Comparison of ENCODE assay signal across 38 cellular contexts in the genomic region with DNA sequence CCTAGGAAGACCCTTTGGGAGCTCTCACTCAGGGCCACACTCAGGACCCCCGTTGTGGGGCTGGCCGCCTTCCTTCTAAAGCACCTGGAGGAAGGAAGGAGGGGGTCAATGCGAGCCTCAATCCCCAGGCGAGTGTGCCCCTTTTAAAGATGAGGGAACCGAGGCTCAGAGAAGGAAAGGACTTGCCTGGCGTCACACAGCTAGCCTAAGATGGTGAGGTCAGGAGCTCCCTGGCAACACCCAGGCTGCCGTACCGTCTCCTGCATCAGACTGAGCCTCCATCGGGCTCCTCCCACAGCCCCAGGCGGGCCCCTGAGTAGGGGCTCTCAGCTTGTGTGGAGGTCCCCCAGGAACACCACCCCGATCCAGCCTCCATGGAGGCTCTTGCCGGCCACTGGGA. TPM values are rescaled to one million over a fixed set of nuclear protein-coding genes. Genes with fewer than 3 reads are reported as not detected.
DNase-seq lines count a peak whose midpoint lies in the region; ATAC-seq and TF ChIP-seq lines count a peak whose summit lies in the region.
"Had no signal": no experiment of that assay in that cellular context is flagged by ENCODE, and none has a peak within 500 bp of the region (broad histone marks: within the 10 kb centered on the region; RNA-seq: fewer than 3 reads in every experiment).

No MANE protein-coding gene starts in this region.

- H3K4me1 ChIP-seq in left ventricle myocardium inferior (peaks cover 8% of the 10 kb centered on the region), OCI-LY3 (ENCODE audit: low read length) (peaks cover 59% of the 10 kb centered on the region), iPS-20b (ENCODE audit: insufficient read depth, low read length) (peaks cover 14% of the 10 kb centered on the region), skeletal muscle satellite cell (ENCODE audit: control insufficient read depth, insufficient read depth, low read length) (peaks cover 7% of the 10 kb centered on the region)
- H3K4me1 ChIP-seq in CD8-positive, alpha-beta memory T cell (ENCODE audit: insufficient read depth, low read length): no peaks in the 10 kb centered on the region
- H3K4me1 ChIP-seq: uterus had no signal

- no peak overlapping the region for H3K27ac Mint-ChIP-seq in activated CD8-positive, alpha-beta T cell treated with anti-CD3 and anti-CD28 coated beads, Interleukin-2, amount 10 ng/mL, durations not matched to agents 7 days and 5 days
- H3K27ac Mint-ChIP-seq in CD8-positive, alpha-beta memory T cell: no peak overlapping the region
- H3K27ac Mint-ChIP-seq: activated CD8-positive, alpha-beta memory T cell treated with anti-CD3 and anti-CD28 coated beads, Interleukin-2, amount 10 ng/mL, durations not matched to agents 7 days and 5 days; activated naive CD8-positive, alpha-beta T cell treated with anti-CD3 and anti-CD28 coated beads, Interleukin-2, amount 10 ng/mL, durations not matched to agents 7 days and 5 days; effector memory CD8-positive, alpha-beta T cell; H9; IgD-negative memory B cell; T-helper 1 cell treated with Interleukin-12 subunit alpha and Interleukin-12 subunit beta and Interleukin-4 antibody, amounts not matched to agents 30 μg/mL and 1 μg/mL, for 36 hours had no signal

- H3K27ac ChIP-seq in left ventricle myocardium inferior (replicated peaks) (no peak overlapping the region), OCI-LY3 (ENCODE audit: low read length) (peak overlapping the region; percentile 21; the same call in 1 of the 2 replicates), iPS-20b (ENCODE audit: low read length) (no peak overlapping the region)
- H3K27ac ChIP-seq in CD8-positive, alpha-beta memory T cell (ENCODE audit: low read depth, low read length): no peak overlapping the region
- H3K27ac ChIP-seq: neutrophil, RWPE1, SK-N-MC, stomach, thyroid gland, uterus had no signal

- H3K4me3 Mint-ChIP-seq in activated CD8-positive, alpha-beta T cell treated with anti-CD3 and anti-CD28 coated beads, Interleukin-2, amount 10 ng/mL, durations not matched to agents 7 days and 5 days: no peak overlapping the region
- H3K4me3 Mint-ChIP-seq in CD8-positive, alpha-beta memory T cell: no peak overlapping the region
- H3K4me3 Mint-ChIP-seq: activated CD8-positive, alpha-beta memory T cell treated with anti-CD3 and anti-CD28 coated beads, Interleukin-2, amount 10 ng/mL, durations not matched to agents 7 days and 5 days; activated naive CD8-positive, alpha-beta T cell treated with anti-CD3 and anti-CD28 coated beads, Interleukin-2, amount 10 ng/mL, durations not matched to agents 7 days and 5 days; activated T-cell treated with anti-CD3 and anti-CD28 coated beads, Interleukin-2, amount 50 U/mL, for 4 hours; effector memory CD8-positive, alpha-beta T cell; H9; IgD-negative memory B cell; T-helper 1 cell treated with Interleukin-12 subunit alpha and Interleukin-12 subunit beta and Interleukin-4 antibody, amounts not matched to agents 30 μg/mL and 1 μg/mL, for 36 hours had no signal

- H3K9me3 ChIP-seq in left ventricle myocardium inferior (replicated peaks) (no peaks in the 10 kb centered on the region), OCI-LY3 (ENCODE audit: insufficient read depth, low read length) (no peaks in the 10 kb centered on the region), iPS-20b (ENCODE audit: insufficient read depth, low read depth, low read length) (no peaks in the 10 kb centered on the region), skeletal muscle satellite cell (replicated peaks; ENCODE audit: low read length) (no peaks in the 10 kb centered on the region)
- no peaks in the 10 kb centered on the region for H3K9me3 ChIP-seq in CD8-positive, alpha-beta memory T cell (ENCODE audit: low read length)
- H3K9me3 ChIP-seq: neutrophil, stomach, thyroid gland, uterus had no signal

- H3K27me3 ChIP-seq in left ventricle myocardium inferior (ENCODE audit: low read depth) (peaks cover 38% of the 10 kb centered on the region), OCI-LY3 (ENCODE audit: low read depth, low read length) (no peaks in the 10 kb centered on the region), iPS-20b (ENCODE audit: insufficient read depth, low read length) (peaks cover 32% of the 10 kb centered on the region), skeletal muscle satellite cell (ENCODE audit: control insufficient read depth, insufficient read depth, low read length) (peaks cover 24% of the 10 kb centered on the region)
- no peaks in the 10 kb centered on the region for H3K27me3 ChIP-seq in CD8-positive, alpha-beta memory T cell (ENCODE audit: insufficient read depth, low read length, poor library complexity, severe bottlenecking)
- H3K27me3 ChIP-seq: thyroid gland, uterus had no signal

- H4K20me1 ChIP-seq in OCI-LY3 (ENCODE audit: insufficient read depth, low read length): no peaks in the 10 kb centered on the region

- no peak for DNase-seq in left ventricle myocardium inferior
- DNase-seq in Right ventricle myocardium inferior (ENCODE audit: missing footprints): no peak
- DNase-seq in activated CD8-positive, alpha-beta T cell treated with anti-CD3 and anti-CD28 coated beads, Interleukin-2, amount 10 ng/mL, durations not matched to agents 7 days and 5 days: no peak
- DNase-seq in CD8-positive, alpha-beta memory T cell: no peak
- DNase-seq in NCI-H1105 (lab: John Stamatoyannopoulos, UW): no peak
- DNase-seq: 8988T; activated CD8-positive, alpha-beta memory T cell treated with anti-CD3 and anti-CD28 coated beads, Interleukin-2, amount 10 ng/mL, durations not matched to agents 7 days and 5 days; activated gamma-delta T cell; activated naive CD8-positive, alpha-beta T cell treated with anti-CD3 and anti-CD28 coated beads, Interleukin-2, amount 10 ng/mL, durations not matched to agents 7 days and 5 days; activated T-cell treated with anti-CD3 and anti-CD28 coated beads, Interleukin-2, amount 50 U/mL, for 4 hours; cortex of kidney; effector memory CD8-positive, alpha-beta T cell; H9; NCI-H1048; NCI-H1694 treated with DMSO at 0.1 percent for 48 hours; NCI-H2171; NCI-H510A; stimulated activated CD4-positive, alpha-beta T cell treated with anti-CD3 and anti-CD28 coated beads, Interleukin-2, amount 100 ng/mL, for 24 hours; stimulated activated CD8-positive, alpha-beta memory T cell treated with anti-CD3 and anti-CD28 coated beads, Interleukin-4, amount 100 ng/mL, for 48 hours; stomach; thyroid gland; uterus had no signal

- ATAC-seq in Right ventricle myocardium inferior: no peak
- ATAC-seq in activated CD8-positive, alpha-beta T cell treated with anti-CD3 and anti-CD28 coated beads, Interleukin-2, amount 10 ng/mL, durations not matched to agents 7 days and 5 days: no peak
- ATAC-seq: activated CD8-positive, alpha-beta memory T cell treated with anti-CD3 and anti-CD28 coated beads, Interleukin-2, amount 10 ng/mL, durations not matched to agents 7 days and 5 days; activated T-cell treated with anti-CD3 and anti-CD28 coated beads, Interleukin-2, amount 50 U/mL, for 4 hours; effector memory CD8-positive, alpha-beta T cell had no signal

- H3K9ac ChIP-seq in OCI-LY3 (ENCODE audit: low read length): peak overlapping the region; percentile 26; the same call in 1 of the 2 replicates
- H3K9ac ChIP-seq in iPS-20b (ENCODE audit: low read depth, low read length): no peak overlapping the region
- no peak overlapping the region for H3K9ac ChIP-seq in skeletal muscle satellite cell (ENCODE audit: low read depth, low read length)

- TF ChIP-seq CTCF in left ventricle myocardium inferior (IDR thresholded peaks at IDR 0.05; ENCODE audit: borderline replicate concordance): no peak
- TF ChIP-seq CTCF in OCI-LY3 (IDR thresholded peaks at IDR 0.05; ENCODE audit: low read depth, low read length): no peak

- intact Hi-C loops in left ventricle myocardium inferior (cut with micrococcal nuclease) (no loop called here), Right ventricle myocardium inferior (cut with DNase I) (no loop called here)

- no peaks in the 10 kb centered on the region for H3K9me3 Mint-ChIP-seq in activated CD8-positive, alpha-beta T cell treated with anti-CD3 and anti-CD28 coated beads, Interleukin-2, amount 10 ng/mL, durations not matched to agents 7 days and 5 days (ENCODE audit: insufficient read depth)
- no peaks in the 10 kb centered on the region for H3K9me3 Mint-ChIP-seq in CD8-positive, alpha-beta memory T cell
- H3K9me3 Mint-ChIP-seq: activated naive CD8-positive, alpha-beta T cell treated with anti-CD3 and anti-CD28 coated beads, Interleukin-2, amount 10 ng/mL, durations not matched to agents 7 days and 5 days; activated T-cell treated with anti-CD3 and anti-CD28 coated beads, Interleukin-2, amount 50 U/mL, for 4 hours; effector memory CD8-positive, alpha-beta T cell; H9; IgD-negative memory B cell; T-helper 1 cell treated with Interleukin-12 subunit alpha and Interleukin-12 subunit beta and Interleukin-4 antibody, amounts not matched to agents 30 μg/mL and 1 μg/mL, for 36 hours had no signal

- H3K36me3 Mint-ChIP-seq in activated CD8-positive, alpha-beta T cell treated with anti-CD3 and anti-CD28 coated beads, Interleukin-2, amount 10 ng/mL, durations not matched to agents 7 days and 5 days (ENCODE audit: low read depth): no peaks in the 10 kb centered on the region
- H3K36me3 Mint-ChIP-seq in CD8-positive, alpha-beta memory T cell: no peaks in the 10 kb centered on the region
- H3K36me3 Mint-ChIP-seq: activated CD8-positive, alpha-beta memory T cell treated with anti-CD3 and anti-CD28 coated beads, Interleukin-2, amount 10 ng/mL, durations not matched to agents 7 days and 5 days; activated naive CD8-positive, alpha-beta T cell treated with anti-CD3 and anti-CD28 coated beads, Interleukin-2, amount 10 ng/mL, durations not matched to agents 7 days and 5 days; IgD-negative memory B cell had no signal

- H3K36me3 ChIP-seq in left ventricle myocardium inferior (no peaks in the 10 kb centered on the region), OCI-LY3 (replicated peaks; ENCODE audit: low read depth, low read length) (no peaks in the 10 kb centered on the region), iPS-20b (ENCODE audit: insufficient read depth, low read depth, low read length) (no peaks in the 10 kb centered on the region), skeletal muscle satellite cell (ENCODE audit: insufficient read depth, low read length) (no peaks in the 10 kb centered on the region)
- no peaks in the 10 kb centered on the region for H3K36me3 ChIP-seq in CD8-positive, alpha-beta memory T cell (ENCODE audit: insufficient read depth, low read length)
- H3K36me3 ChIP-seq: neutrophil, stomach, thyroid gland, uterus had no signal

- peak overlapping the region; percentile 49 for H3K4me2 ChIP-seq in OCI-LY3 (ENCODE audit: low read length)
- peak overlapping the region; percentile 71 for H3K4me2 ChIP-seq in skeletal muscle satellite cell (ENCODE audit: low read length)

- H2AFZ ChIP-seq in OCI-LY3 (ENCODE audit: low read depth, low read length): no peak overlapping the region; the same call in 1 of the 2 replicates

- H3K4me1 Mint-ChIP-seq in activated CD8-positive, alpha-beta T cell treated with anti-CD3 and anti-CD28 coated beads, Interleukin-2, amount 10 ng/mL, durations not matched to agents 7 days and 5 days (ENCODE audit: low read depth): no peaks in the 10 kb centered on the region
- H3K4me1 Mint-ChIP-seq in CD8-positive, alpha-beta memory T cell: no peaks in the 10 kb centered on the region
- H3K4me1 Mint-ChIP-seq: activated CD8-positive, alpha-beta memory T cell treated with anti-CD3 and anti-CD28 coated beads, Interleukin-2, amount 10 ng/mL, durations not matched to agents 7 days and 5 days; activated naive CD8-positive, alpha-beta T cell treated with anti-CD3 and anti-CD28 coated beads, Interleukin-2, amount 10 ng/mL, durations not matched to agents 7 days and 5 days had no signal

- no peaks in the 10 kb centered on the region for H3K79me2 ChIP-seq in OCI-LY3 (ENCODE audit: low read length)

- H3K4me3 ChIP-seq in left ventricle myocardium inferior: peak overlapping the region; percentile 54
- 0 out of 2 replicates have a peak overlapping the region, but pooled peaks have one; percentile 29 for H3K4me3 ChIP-seq in OCI-LY3 (ENCODE audit: low read length)
- H3K4me3 ChIP-seq in iPS-20b (ENCODE audit: low read length): peak overlapping the region; percentile 52; the same call in 1 of the 2 replicates
- H3K4me3 ChIP-seq in skeletal muscle satellite cell (ENCODE audit: low read length): no peak overlapping the region
- H3K4me3 ChIP-seq in CD8-positive, alpha-beta memory T cell (ENCODE audit: low read length): no peak overlapping the region
- H3K4me3 ChIP-seq: SK-N-MC, thyroid gland, uterus had no signal

- CTCF ChIA-PET in activated CD8-positive, alpha-beta T cell treated with anti-CD3 and anti-CD28 coated beads, Interleukin-2, amount 10 ng/mL, durations not matched to agents 7 days and 5 days (lab: Charles Lee): no interaction called here
- CTCF ChIA-PET in CD8-positive, alpha-beta memory T cell (lab: Charles Lee): no interaction called here

- no peaks in the 10 kb centered on the region for H3K27me3 Mint-ChIP-seq in activated CD8-positive, alpha-beta T cell treated with anti-CD3 and anti-CD28 coated beads, Interleukin-2, amount 10 ng/mL, durations not matched to agents 7 days and 5 days (ENCODE audit: low read depth)
- peaks cover 5 to 6% of the 10 kb centered on the region in 2 donors for H3K27me3 Mint-ChIP-seq in CD8-positive, alpha-beta memory T cell
- H3K27me3 Mint-ChIP-seq: activated CD8-positive, alpha-beta memory T cell treated with anti-CD3 and anti-CD28 coated beads, Interleukin-2, amount 10 ng/mL, durations not matched to agents 7 days and 5 days had no signal

- POLR2A ChIA-PET in activated CD8-positive, alpha-beta T cell treated with anti-CD3 and anti-CD28 coated beads, Interleukin-2, amount 10 ng/mL, durations not matched to agents 7 days and 5 days (lab: Charles Lee): no interaction called here
- POLR2A ChIA-PET in CD8-positive, alpha-beta memory T cell (lab: Charles Lee): no interaction called here

RNA-seq across cellular contexts. Expression of gene AIRE, which starts 0.6 kb away (rescaled TPM):
- total RNA-seq in left ventricle myocardium inferior (not detected), Right ventricle myocardium inferior (not detected)
- 0.22 TPM in 1 of 2 replicates, not detected in the other for total RNA-seq in skeletal muscle satellite cell (2012; rRNA removed)
- not detected for total RNA-seq in activated CD8-positive, alpha-beta T cell treated with anti-CD3 and anti-CD28 coated beads, Interleukin-2, amount 10 ng/mL, durations not matched to agents 7 days and 5 days
- not detected for total RNA-seq in CD8-positive, alpha-beta memory T cell
- 0.22 TPM for polyA plus RNA-seq in CD8-positive, alpha-beta memory T cell
- total RNA-seq: activated naive CD8-positive, alpha-beta T cell treated with anti-CD3 and anti-CD28 coated beads, Interleukin-2, amount 10 ng/mL, durations not matched to agents 7 days and 5 days; activated T-cell treated with anti-CD3 and anti-CD28 coated beads, Interleukin-2, amount 50 U/mL, for 4 hours; epithelial cell of proximal tubule; mesenteric fat pad; OCI-LY7 had no signal
- polyA plus RNA-seq: keratinocyte, liver, stomach had no signal

RNA-seq across cellular contexts. Expression of gene PFKL, which starts 14.8 kb away (rescaled TPM):
- 47.7 TPM for total RNA-seq in left ventricle myocardium inferior
- 52.5 TPM for total RNA-seq in Right ventricle myocardium inferior
- total RNA-seq in skeletal muscle satellite cell (2012; rRNA removed): 154 and 193 TPM in 2 replicates
- 100 to 1,000 TPM; 191 to 199 TPM for total RNA-seq in activated CD8-positive, alpha-beta T cell treated with anti-CD3 and anti-CD28 coated beads, Interleukin-2, amount 10 ng/mL, durations not matched to agents 7 days and 5 days
- 100 to 1,000 TPM; 122 to 129 TPM for total RNA-seq in CD8-positive, alpha-beta memory T cell
- 105 TPM for polyA plus RNA-seq in CD8-positive, alpha-beta memory T cell

RNA-seq across cellular contexts. Expression of gene DNMT3L, which starts 23.4 kb away (rescaled TPM):
- total RNA-seq in left ventricle myocardium inferior (not detected), Right ventricle myocardium inferior (not detected)
- total RNA-seq in skeletal muscle satellite cell (2012; rRNA removed): not detected in 2 replicates
- not detected for total RNA-seq in activated CD8-positive, alpha-beta T cell treated with anti-CD3 and anti-CD28 coated beads, Interleukin-2, amount 10 ng/mL, durations not matched to agents 7 days and 5 days
- not detected for total RNA-seq in CD8-positive, alpha-beta memory T cell
- polyA plus RNA-seq in CD8-positive, alpha-beta memory T cell: not detected
- total RNA-seq: activated CD8-positive, alpha-beta memory T cell treated with anti-CD3 and anti-CD28 coated beads, Interleukin-2, amount 10 ng/mL, durations not matched to agents 7 days and 5 days; activated naive CD8-positive, alpha-beta T cell treated with anti-CD3 and anti-CD28 coated beads, Interleukin-2, amount 10 ng/mL, durations not matched to agents 7 days and 5 days; activated T-cell treated with anti-CD3 and anti-CD28 coated beads, Interleukin-2, amount 50 U/mL, for 4 hours; cardiac septum; epithelial cell of proximal tubule; mesenteric fat pad; myocyte; OCI-LY7; pulmonary artery endothelial cell; stomach; thyroid gland; uterus had no signal
- polyA plus RNA-seq: IgD-negative memory B cell, keratinocyte, stomach had no signal

RNA-seq across cellular contexts. Expression of gene ICOSLG, which starts 44.4 kb away (rescaled TPM):
- total RNA-seq in left ventricle myocardium inferior: 4.7 TPM
- 4.9 TPM for total RNA-seq in Right ventricle myocardium inferior
- 0.51 and 0.87 TPM in 2 replicates for total RNA-seq in skeletal muscle satellite cell (2012; rRNA removed)
- total RNA-seq in activated CD8-positive, alpha-beta T cell treated with anti-CD3 and anti-CD28 coated beads, Interleukin-2, amount 10 ng/mL, durations not matched to agents 7 days and 5 days: 1 to 10 TPM; 1.8 to 2.0 TPM
- total RNA-seq in CD8-positive, alpha-beta memory T cell: 1 to 10 TPM; 1.3 to 1.6 TPM
- polyA plus RNA-seq in CD8-positive, alpha-beta memory T cell: 2.3 TPM

RNA-seq across cellular contexts. Expression of gene CFAP410, which starts 54.1 kb away (rescaled TPM):
- total RNA-seq in left ventricle myocardium inferior (12.0 TPM), Right ventricle myocardium inferior (16.8 TPM)
- total RNA-seq in skeletal muscle satellite cell (2012; rRNA removed): 5.1 and 8.5 TPM in 2 replicates
- 10 to 100 TPM; 16.8 to 17.4 TPM for total RNA-seq in activated CD8-positive, alpha-beta T cell treated with anti-CD3 and anti-CD28 coated beads, Interleukin-2, amount 10 ng/mL, durations not matched to agents 7 days and 5 days
- total RNA-seq in CD8-positive, alpha-beta memory T cell: 10 to 100 TPM; 17.6 to 19.2 TPM
- polyA plus RNA-seq in CD8-positive, alpha-beta memory T cell: 36.4 TPM

Comparison
In these comparisons a context has a peak if more than half of its experiments do, and no peak if none do; other contexts are left out.
1. H3K4me3 ChIP-seq: peak in left ventricle myocardium inferior (single experiment), OCI-LY3 (single experiment) and iPS-20b (single experiment); none in skeletal muscle satellite cell (single experiment) and CD8-positive, alpha-beta memory T cell (single experiment).